In the genomic region with DNA sequence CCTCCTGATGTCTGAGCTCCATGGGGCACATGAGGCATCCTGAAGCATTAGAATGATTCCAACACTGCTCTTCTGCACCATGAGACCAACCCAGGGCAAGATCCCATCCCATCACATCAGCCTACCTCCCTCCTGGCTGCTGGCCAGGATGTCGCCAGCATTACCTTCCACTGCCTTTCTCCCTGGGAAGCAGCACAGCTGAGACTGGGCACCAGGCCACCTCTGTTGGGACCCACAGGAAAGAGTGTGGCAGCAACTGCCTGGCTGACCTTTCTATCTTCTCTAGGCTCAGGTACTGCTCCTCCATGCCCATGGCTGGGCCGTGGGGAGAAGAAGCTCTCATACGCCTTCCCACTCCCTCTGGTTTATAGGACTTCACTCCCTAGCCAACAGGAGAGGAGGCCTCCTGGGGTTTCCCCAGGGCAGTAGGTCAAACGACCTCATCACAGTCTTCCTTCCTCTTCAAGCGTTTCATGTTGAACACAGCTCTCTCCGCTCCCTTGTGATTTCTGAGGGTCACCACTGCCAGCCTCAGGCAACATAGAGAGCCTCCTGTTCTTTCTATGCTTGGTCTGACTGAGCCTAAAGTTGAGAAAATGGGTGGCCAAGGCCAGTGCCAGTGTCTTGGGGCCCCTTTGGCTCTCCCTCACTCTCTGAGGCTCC, we compare ENCODE assay signal across 1 cellular context.
A peak's percentile ranks its signal among the peaks of the same experiment; 100 is the strongest.
TF ChIP-seq lines count a peak whose summit lies in the region.

No MANE protein-coding gene starts in this region.

TF ChIP-seq in SK-N-SH, 30 proteins besides CTCF, POLR2A, EP300 and RAD21 (continued from another document):
- no peak for TF ChIP-seq ZBTB33 (IDR thresholded peaks at IDR 0.05; ENCODE audit: borderline replicate concordance, low read depth)
- TF ChIP-seq NFIC (IDR thresholded peaks at IDR 0.05; ENCODE audit: borderline replicate concordance), result peak; percentile 9; the same call in 1 of the 2 replicates
- TF ChIP-seq, protein P1, sequence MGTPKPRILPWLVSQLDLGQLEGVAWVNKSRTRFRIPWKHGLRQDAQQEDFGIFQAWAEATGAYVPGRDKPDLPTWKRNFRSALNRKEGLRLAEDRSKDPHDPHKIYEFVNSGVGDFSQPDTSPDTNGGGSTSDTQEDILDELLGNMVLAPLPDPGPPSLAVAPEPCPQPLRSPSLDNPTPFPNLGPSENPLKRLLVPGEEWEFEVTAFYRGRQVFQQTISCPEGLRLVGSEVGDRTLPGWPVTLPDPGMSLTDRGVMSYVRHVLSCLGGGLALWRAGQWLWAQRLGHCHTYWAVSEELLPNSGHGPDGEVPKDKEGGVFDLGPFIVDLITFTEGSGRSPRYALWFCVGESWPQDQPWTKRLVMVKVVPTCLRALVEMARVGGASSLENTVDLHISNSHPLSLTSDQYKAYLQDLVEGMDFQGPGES (IDR thresholded peaks at IDR 0.05; ENCODE audit: low read depth, low read length), result no peak
